Comparison of ENCODE assay signal across 7 cellular contexts in genomic region chr10:34522542-34522941, GRCh38.
DNase-seq lines count a peak whose midpoint lies in the region; ATAC-seq, FAIRE-seq and TF ChIP-seq lines count a peak whose summit lies in the region.

No MANE protein-coding gene starts in this region.

- H3K9me3 ChIP-seq in SU-DHL-6 (ENCODE audit: insufficient read depth, low read length): no peaks in the 10 kb centered on the region
- H3K9me3 ChIP-seq in kidney (ENCODE audit: control insufficient read depth in 1 of 2, low read length in 2 of 2): no peaks in the 10 kb centered on the region

- CTCF ChIA-PET in activated CD4-positive, alpha-beta memory T cell treated with anti-CD3 and anti-CD28 coated beads for 36 hours (lab: Charles Lee): interaction anchor here (0.6 to 0.9 kb wide), 2 partner anchors 116 to 435 kb away, joined by 3 to 4 read pairs; no protein-coding TSS in a partner anchor

- H3K4me2 ChIP-seq in SU-DHL-6 (ENCODE audit: low read depth, low read length, poor library complexity, severe bottlenecking): peak overlapping the region; percentile 51

- H2AFZ ChIP-seq in SU-DHL-6 (ENCODE audit: low read depth, low read length, severe bottlenecking): peak overlapping the region; percentile 74

- peaks cover 11% of the 10 kb centered on the region for H3K27me3 Mint-ChIP-seq in activated CD4-positive, alpha-beta memory T cell treated with anti-CD3 and anti-CD28 coated beads for 36 hours

- H3K4me1 ChIP-seq in kidney (ENCODE audit: control insufficient read depth in 1 of 2, insufficient read depth in 1 of 2, low read depth in 1 of 2, low read length in 2 of 2): peaks cover 3 to 5% of the 10 kb centered on the region in 2 donors

- ATAC-seq in HG02678 (IDR thresholded peaks at IDR 0.05; ENCODE audit: unreplicated experiment) (peak; percentile 50), HG02642 (IDR thresholded peaks at IDR 0.05; ENCODE audit: poor library complexity, unreplicated experiment) (no peak)

- no peak overlapping the region for H3K27ac Mint-ChIP-seq in activated CD4-positive, alpha-beta memory T cell treated with anti-CD3 and anti-CD28 coated beads for 36 hours

- TF ChIP-seq CTCF in GM12874 (IDR thresholded peaks at IDR 0.05; ENCODE audit: insufficient read depth, low read depth, low read length): peak; percentile 60
- peak; percentile 36 for TF ChIP-seq CTCF in SU-DHL-6 (IDR thresholded peaks at IDR 0.05; ENCODE audit: insufficient read depth, low read length, poor library complexity, severe bottlenecking)
- TF ChIP-seq CTCF in kidney (IDR thresholded peaks at IDR 0.05; ENCODE audit: borderline replicate concordance, extremely low read depth, insufficient read depth): peak; percentile 14

- no peaks in the 10 kb centered on the region for H3K79me2 ChIP-seq in SU-DHL-6 (ENCODE audit: insufficient read depth, low read length)

- H4K20me1 ChIP-seq in SU-DHL-6 (ENCODE audit: low read depth, low read length): no peaks in the 10 kb centered on the region

- no peaks in the 10 kb centered on the region for H3K9me3 Mint-ChIP-seq in activated CD4-positive, alpha-beta memory T cell treated with anti-CD3 and anti-CD28 coated beads for 36 hours

- no peaks in the 10 kb centered on the region for H3K36me3 Mint-ChIP-seq in activated CD4-positive, alpha-beta memory T cell treated with anti-CD3 and anti-CD28 coated beads for 36 hours

- peaks cover 6% of the 10 kb centered on the region for H3K4me1 Mint-ChIP-seq in activated CD4-positive, alpha-beta memory T cell treated with anti-CD3 and anti-CD28 coated beads for 36 hours (ENCODE audit: low read depth)

- no peaks in the 10 kb centered on the region for H3F3A ChIP-seq in SU-DHL-6 (ENCODE audit: insufficient read depth)

- POLR2A ChIA-PET in activated CD4-positive, alpha-beta memory T cell treated with anti-CD3 and anti-CD28 coated beads for 36 hours (lab: Charles Lee): no interaction called here

- H3K9me2 ChIP-seq in SU-DHL-6 (replicated peaks; ENCODE audit: insufficient read depth, low read length): no peaks in the 10 kb centered on the region

- H3K9ac ChIP-seq in SU-DHL-6 (ENCODE audit: low read length): 0 out of 2 replicates have a peak overlapping the region, but pooled peaks have one; percentile 7
- H3K9ac ChIP-seq in kidney (ENCODE audit: low read length in 2 of 2): no peak overlapping the region

- no peak overlapping the region for H3K4me3 Mint-ChIP-seq in activated CD4-positive, alpha-beta memory T cell treated with anti-CD3 and anti-CD28 coated beads for 36 hours

- H3K27ac ChIP-seq in SU-DHL-6 (ENCODE audit: low read depth, low read length) (no peak overlapping the region), kidney (ENCODE audit: low read depth in 2 of 2, low read length in 2 of 2) (no peak overlapping the region)

- DNase-seq in kidney (no peak), activated gamma-delta T cell (lab: John Stamatoyannopoulos, UW) (no peak)
- DNase-seq in activated CD4-positive, alpha-beta memory T cell treated with anti-CD3 and anti-CD28 coated beads for 36 hours: no peak

- intact Hi-C loops in kidney (cut with DNase I): no loop called here
- intact Hi-C loops in activated CD4-positive, alpha-beta memory T cell treated with anti-CD3 and anti-CD28 coated beads for 36 hours (cut with micrococcal nuclease): loop anchor here (2.0 kb wide), 1 partner anchor 114 kb away; no protein-coding TSS in a partner anchor

- no peak for FAIRE-seq in kidney (lab: Jason Lieb, UNC)

- H3K36me3 ChIP-seq in SU-DHL-6 (ENCODE audit: low read length) (no peaks in the 10 kb centered on the region), kidney (ENCODE audit: control insufficient read depth in 1 of 2, insufficient read depth in 2 of 2, low read length in 2 of 2) (no peaks in the 10 kb centered on the region)

- H3K4me3 ChIP-seq in SU-DHL-6 (ENCODE audit: insufficient read depth, low read length, poor library complexity, severe bottlenecking) (no peak overlapping the region), kidney (ENCODE audit: low read length in 2 of 2) (no peak overlapping the region)

- H3K27me3 ChIP-seq in SU-DHL-6 (ENCODE audit: low read length): no peaks in the 10 kb centered on the region
